25 cellular contexts compared by ENCODE assay signal in genomic region chr19:58123354-58123753, GRCh38. TPM values are rescaled to one million over a fixed set of nuclear protein-coding genes. Genes with fewer than 3 reads are reported as not detected.
DNase-seq lines count a peak whose midpoint lies in the region; ATAC-seq, FAIRE-seq and TF ChIP-seq lines count a peak whose summit lies in the region.
"Had no signal": no experiment of that assay in that cellular context is flagged by ENCODE, and none has a peak within 500 bp of the region (broad histone marks: within the 10 kb centered on the region; RNA-seq: fewer than 3 reads in every experiment).

No MANE protein-coding gene starts in this region.

- no TSS peak for BruUV-seq in GM12878 (replicated peaks; lab: Mats Ljungman, UMichigan)

- H3K4me3 ChIP-seq in liver (ENCODE audit: low read depth in 1 of 3, low read length in 3 of 3) (peak overlapping the region in 2 of 3 donors; percentile 37 to 48), right lobe of liver (no peak overlapping the region), Karpas-422 (ENCODE audit: low read length) (no peak overlapping the region), GM12878 (no peak overlapping the region), prostate gland (no peak overlapping the region)

- H3K27me3 ChIP-seq in liver (ENCODE audit: control insufficient read depth in 4 of 4, insufficient read depth in 4 of 4, low read length in 3 of 4) (no peaks in the 10 kb centered on the region), right lobe of liver (no peaks in the 10 kb centered on the region), Karpas-422 (ENCODE audit: low read length) (no peaks in the 10 kb centered on the region), GM12878 (replicated peaks in 1 of 2; ENCODE audit: control insufficient read depth in 2 of 2, insufficient read depth in 2 of 2, low read length in 1 of 2) (no peaks in the 10 kb centered on the region), prostate gland (replicated peaks; ENCODE audit: insufficient read depth) (no peaks in the 10 kb centered on the region)
- H3K27me3 ChIP-seq: BE2C had no signal

- no peak for TF ChIP-seq CTCF in liver (IDR thresholded peaks at IDR 0.05; ENCODE audit: low read depth, low read length, missing input control)
- no peak for TF ChIP-seq CTCF in right lobe of liver (IDR thresholded peaks at IDR 0.05)
- TF ChIP-seq CTCF in GM12878 (IDR thresholded peaks at IDR 0.05 in 2 of 3, conservative IDR thresholded peaks at IDR 0.05 in 1 of 3; ENCODE audit: control insufficient read depth in 2 of 3, extremely low read depth in 1 of 3, insufficient read depth in 1 of 3, low read depth in 3 of 3, low read length in 3 of 3): no peak
- no peak for TF ChIP-seq CTCF in prostate gland (IDR thresholded peaks at IDR 0.05)

- intact Hi-C loops in right lobe of liver (cut with DNase I) (no loop called here), GM12878 (cut with micrococcal nuclease; ENCODE audit: unreplicated experiment) (no loop called here), prostate gland (cut with DNase I) (no loop called here)

- POLR2A ChIA-PET in GM12878 (lab: Charles Lee): no interaction called here

- no peak for TF ChIP-seq EP300 in GM12878 (IDR thresholded peaks at IDR 0.05; ENCODE audit: borderline replicate concordance in 1 of 2, control insufficient read depth in 1 of 2, low read depth in 2 of 2, low read length in 2 of 2)

- H4K20me1 ChIP-seq in Karpas-422 (ENCODE audit: insufficient read depth, low read depth, low read length): no peaks in the 10 kb centered on the region
- no peaks in the 10 kb centered on the region for H4K20me1 ChIP-seq in GM12878 (ENCODE audit: control insufficient read depth, insufficient read depth)

- TF ChIP-seq RAD21 in liver (IDR thresholded peaks at IDR 0.05) (no peak), GM12878 (IDR thresholded peaks at IDR 0.05; ENCODE audit: insufficient read depth, low read depth, low read length) (no peak)

- H3K9me2 ChIP-seq in Karpas-422 (replicated peaks; ENCODE audit: insufficient read depth, low read length): no peaks in the 10 kb centered on the region

- H3K9ac ChIP-seq in liver (ENCODE audit: low read depth in 1 of 2, low read length in 2 of 2) (no peak overlapping the region), Karpas-422 (ENCODE audit: low read length) (no peak overlapping the region), GM12878 (ENCODE audit: control insufficient read depth, insufficient read depth, low read length) (no peak overlapping the region)

- H3K36me3 ChIP-seq in liver (ENCODE audit: control insufficient read depth in 4 of 4, insufficient read depth in 3 of 4, low read depth in 1 of 4, low read length in 3 of 4): peaks cover 0 to 15% (median 9%) of the 10 kb centered on the region in 4 donors
- H3K36me3 ChIP-seq in right lobe of liver: peaks cover 0 to 6% (median 1%) of the 10 kb centered on the region in 4 donors
- H3K36me3 ChIP-seq in Karpas-422 (ENCODE audit: insufficient read depth, low read length): peaks cover 10% of the 10 kb centered on the region
- H3K36me3 ChIP-seq in GM12878 (ENCODE audit: control insufficient read depth in 2 of 2, insufficient read depth in 2 of 2, low read length in 1 of 2): no peaks in the 10 kb centered on the region
- peaks cover 3 to 15% of the 10 kb centered on the region in 2 donors for H3K36me3 ChIP-seq in prostate gland

- H3K9me3 ChIP-seq in liver (ENCODE audit: control insufficient read depth in 4 of 4, low read length in 3 of 4) (peaks cover 64 to 88% (median 82%) of the 10 kb centered on the region in 4 donors), right lobe of liver (peaks cover 0 to 66% (median 26%) of the 10 kb centered on the region in 4 donors), Karpas-422 (ENCODE audit: low read length) (peaks cover 85% of the 10 kb centered on the region), GM12878 (replicated peaks; ENCODE audit: control insufficient read depth, insufficient read depth, low read length) (peaks cover 26% of the 10 kb centered on the region), prostate gland (peaks cover 8% of the 10 kb centered on the region)

- H3K4me2 ChIP-seq in Karpas-422 (ENCODE audit: low read depth, low read length, poor library complexity, severe bottlenecking) (no peak overlapping the region), GM12878 (ENCODE audit: control insufficient read depth, insufficient read depth) (no peak overlapping the region)

- H2AFZ ChIP-seq in Karpas-422 (ENCODE audit: low read length) (no peak overlapping the region), GM12878 (ENCODE audit: control insufficient read depth, low read depth, low read length) (no peak overlapping the region)

- WGBS in liver: 66% methylated on average over 5 of the region's 5 CpGs
- 14% methylated on average over 1 of the region's 5 CpGs for WGBS in right lobe of liver (ENCODE audit: insufficient coverage, low coverage, low lambda C conversion rate, missing lambda C conversion rate)
- WGBS in GM12878 (ENCODE audit: insufficient coverage, insufficient replicate concordance, low lambda C conversion rate, missing lambda C conversion rate): 26% methylated on average over 5 of the region's 5 CpGs
- WGBS in prostate gland: 56% methylated on average over 5 of the region's 5 CpGs

- no peak for FAIRE-seq in GM12878 (lab: Jason Lieb, UNC)
- no peak for FAIRE-seq in HTR-8/SVneo (lab: Jason Lieb, UNC)
- FAIRE-seq: GM12892, H54 had no signal

- CTCF ChIA-PET in GM12878 (lab: Yijun Ruan, JAX): no interaction called here

- no peak for DNase-seq in right lobe of liver
- DNase-seq in Karpas-422: peak; percentile 54
- DNase-seq in GM12878 (ENCODE audit: low read depth, low spot score): no peak
- DNase-seq in prostate gland (ENCODE audit: low spot score): no peak
- no peak for DNase-seq in HTR-8/SVneo (ENCODE audit: insufficient read length, low spot score)
- DNase-seq in A172 (ENCODE audit: low spot score): no peak
- DNase-seq: BE2C, Calu3, EL, GDM1, Kasumi-1, NCI-H1105 treated with DMSO at 0.1 percent for 48 hours, NCI-H146, NCI-H1930, NCI-H446, NCI-H526 treated with DMSO at 0.1 percent for 48 hours, SHP77, T-helper 1 cell had no signal

- H3K79me2 ChIP-seq in Karpas-422 (ENCODE audit: low read length) (no peaks in the 10 kb centered on the region), GM12878 (ENCODE audit: control insufficient read depth, insufficient read depth, low read length) (no peaks in the 10 kb centered on the region)

- ATAC-seq in right lobe of liver (no peak), GM12878 (no peak)
- ATAC-seq: Panc1 had no signal

- in situ Hi-C loops in GM12878 (cut with MboI): no loop called here

- SMC1A ChIA-PET in GM12878 (lab: Charles Lee; ENCODE audit: uncharacterized antibody, unreplicated experiment): no interaction called here

- RAD21 ChIA-PET in GM12878 (lab: Charles Lee; ENCODE audit: unreplicated experiment): no interaction called here

- no peaks in the 10 kb centered on the region for H3K4me1 ChIP-seq in liver (ENCODE audit: control insufficient read depth in 4 of 4, insufficient read depth in 4 of 4, low read length in 3 of 4)
- no peaks in the 10 kb centered on the region for H3K4me1 ChIP-seq in right lobe of liver
- H3K4me1 ChIP-seq in Karpas-422 (ENCODE audit: low read length): no peaks in the 10 kb centered on the region
- no peaks in the 10 kb centered on the region for H3K4me1 ChIP-seq in GM12878 (ENCODE audit: control insufficient read depth, insufficient read depth, low read length)
- no peaks in the 10 kb centered on the region for H3K4me1 ChIP-seq in prostate gland (replicated peaks)
- H3K4me1 ChIP-seq: BE2C had no signal

- TF ChIP-seq POLR2A in right lobe of liver (IDR thresholded peaks at IDR 0.05) (no peak), GM12878 (IDR thresholded peaks at IDR 0.05; ENCODE audit: low read depth, low read length) (no peak), prostate gland (IDR thresholded peaks at IDR 0.05) (no peak)

- no peak overlapping the region for H3K27ac ChIP-seq in liver (ENCODE audit: low read depth in 1 of 2, low read length in 2 of 2)
- H3K27ac ChIP-seq in right lobe of liver: no peak overlapping the region
- H3K27ac ChIP-seq in Karpas-422 (ENCODE audit: low read length): no peak overlapping the region
- no peak overlapping the region for H3K27ac ChIP-seq in GM12878 (ENCODE audit: control insufficient read depth, insufficient read depth)
- no peak overlapping the region for H3K27ac ChIP-seq in prostate gland
- H3K27ac ChIP-seq: HL-60, RWPE1 had no signal

RNA-seq across cellular contexts. Expression of gene ZSCAN18, which starts 25.3 kb away (rescaled TPM):
- 10 to 100 TPM; 13.1 to 21.7 TPM for total RNA-seq in liver
- polyA plus RNA-seq in liver: 10 to 100 TPM in 1 of 2 donors, 1 to 10 TPM in 1; 2.1 to 10.3 TPM
- 10 to 100 TPM in 4 of 6 experiments, 1 to 10 TPM in 2; 6.3 to 17.1 (median 10.7) TPM for total RNA-seq in right lobe of liver
- not detected in 2 replicates for total RNA-seq in Karpas-422 (2014; rRNA removed; shearing (Covaris generic); ENCODE audit: low replicate concordance)
- 3.2 and 3.7 TPM in 2 replicates for total RNA-seq in GM12878 (2013; cell fraction: nucleolus; rRNA removed)
- total RNA-seq in GM12878 (2014; rRNA removed): not detected in 2 replicates
- not detected in 2 replicates for total RNA-seq in GM12878 (2014; rRNA removed; fragmentation: Illumina TruSeq; extraction: Trizol)
- 0.29 and 0.64 TPM in 2 replicates for total RNA-seq in GM12878 (2021)
- polyA plus RNA-seq in GM12878 (2011; ENCODE audit: low read depth): 0.67 TPM
- 0.64 and 0.68 TPM in 2 replicates for polyA plus RNA-seq in GM12878 (2011; rRNA removed)
- 0.82 and 0.85 TPM in 2 replicates for polyA plus RNA-seq in GM12878 (2011; cell fraction: cytosol; rRNA removed)
- polyA plus RNA-seq in GM12878 (2011; cell fraction: nucleus; rRNA removed): 3.3 and 3.5 TPM in 2 replicates
- polyA plus RNA-seq in GM12878 (2012): 1.3 and 1.5 TPM in 2 replicates
- not detected in 2 replicates for polyA plus RNA-seq in GM12878 (2014; fragmentation: Illumina TruSeq; extraction: Trizol)
- not detected for polyA plus RNA-seq in GM12878 (2014; fragmentation: Nextera tagmentation; extraction: Ambion mirVana)
- not detected in 2 replicates for polyA plus RNA-seq in GM12878 (2014; rRNA removed)
- polyA plus RNA-seq in GM12878 (2016; fragmentation: Nextera tagmentation; extraction: Ambion mirVana): not detected
- polyA minus RNA-seq in GM12878 (2011; rRNA and poly(A)+ RNA removed): 0.41 and 0.51 TPM in 2 replicates
- not detected in 2 replicates for polyA minus RNA-seq in GM12878 (2011; cell fraction: cytosol; rRNA and poly(A)+ RNA removed)
- polyA minus RNA-seq in GM12878 (2011; cell fraction: nucleus; rRNA and poly(A)+ RNA removed): 1.6 and 2.7 TPM in 2 replicates
- total RNA-seq in prostate gland: 100 to 1,000 TPM; 108 to 146 TPM
- 2.9 and 5.5 TPM in 2 replicates for total RNA-seq in A172 (2014; rRNA removed; shearing (Covaris generic))
- total RNA-seq: MCF 10A had no signal

RNA-seq across cellular contexts. Expression of gene ZNF329, which starts 27.2 kb away (rescaled TPM):
- total RNA-seq in liver (1 to 10 TPM; 5.4 to 6.8 TPM), right lobe of liver (1 to 10 TPM; 2.0 to 7.2 (median 2.9) TPM), GM12878 (2014; rRNA removed) (0.62 and 0.76 TPM in 2 replicates), GM12878 (2014; rRNA removed; fragmentation: Illumina TruSeq; extraction: Trizol) (0.78 and 1.1 TPM in 2 replicates), GM12878 (2021) (0.43 and 0.56 TPM in 2 replicates), prostate gland (10 to 100 TPM; 14.7 to 18.4 TPM)
- polyA plus RNA-seq in liver (1 to 10 TPM; 1.2 to 2.2 TPM), GM12878 (2011; rRNA removed) (4.7 and 5.8 TPM in 2 replicates), GM12878 (2014; fragmentation: Illumina TruSeq; extraction: Trizol) (0.29 and 0.71 TPM in 2 replicates), GM12878 (2014; fragmentation: Nextera tagmentation; extraction: Ambion mirVana) (under 1 TPM in 1 of 2 experiments, not detected in 1; 0.11 TPM), GM12878 (2014; rRNA removed) (0.18 and 0.43 TPM in 2 replicates), GM12878 (2016; fragmentation: Nextera tagmentation; extraction: Ambion mirVana) (under 1 TPM; 0.28 to 0.42 TPM)
- total RNA-seq in Karpas-422 (2014; rRNA removed; shearing (Covaris generic); ENCODE audit: low replicate concordance): 7.8 and 9.1 TPM in 2 replicates
- 4.9 and 5.1 TPM in 2 replicates for total RNA-seq in GM12878 (2013; cell fraction: nucleolus; rRNA removed)
- 1.5 TPM for polyA plus RNA-seq in GM12878 (2011; ENCODE audit: low read depth)
- polyA plus RNA-seq in GM12878 (2011; cell fraction: cytosol; rRNA removed): 2.9 and 3.7 TPM in 2 replicates
- polyA plus RNA-seq in GM12878 (2011; cell fraction: nucleus; rRNA removed): 2.1 and 2.2 TPM in 2 replicates
- polyA plus RNA-seq in GM12878 (2012): 1.6 and 2.2 TPM in 2 replicates
- polyA minus RNA-seq in GM12878 (2011; rRNA and poly(A)+ RNA removed): 5.8 and 6.5 TPM in 2 replicates
- polyA minus RNA-seq in GM12878 (2011; cell fraction: cytosol; rRNA and poly(A)+ RNA removed): 2.7 and 4.1 TPM in 2 replicates
- 1.7 and 1.8 TPM in 2 replicates for polyA minus RNA-seq in GM12878 (2011; cell fraction: nucleus; rRNA and poly(A)+ RNA removed)
- 16.0 and 16.6 TPM in 2 replicates for total RNA-seq in A172 (2014; rRNA removed; shearing (Covaris generic))

RNA-seq across cellular contexts. Expression of gene ZNF274, which starts 59.5 kb away (rescaled TPM):
- total RNA-seq in liver: 10 to 100 TPM; 12.8 to 18.2 TPM
- 10 to 100 TPM in 1 of 2 donors, 1 to 10 TPM in 1; 5.7 to 10.9 TPM for polyA plus RNA-seq in liver
- 10 to 100 TPM; 12.7 to 18.5 (median 14.4) TPM for total RNA-seq in right lobe of liver
- total RNA-seq in Karpas-422 (2014; rRNA removed; shearing (Covaris generic); ENCODE audit: low replicate concordance): 14.1 and 27.9 TPM in 2 replicates
- 43.4 and 50.7 TPM in 2 replicates for total RNA-seq in GM12878 (2013; cell fraction: nucleolus; rRNA removed)
- 14.2 and 16.7 TPM in 2 replicates for total RNA-seq in GM12878 (2014; rRNA removed)
- 13.5 and 14.7 TPM in 2 replicates for total RNA-seq in GM12878 (2014; rRNA removed; fragmentation: Illumina TruSeq; extraction: Trizol)
- total RNA-seq in GM12878 (2021): 12.3 and 14.1 TPM in 2 replicates
- 12.1 TPM for polyA plus RNA-seq in GM12878 (2011; ENCODE audit: low read depth)
- 17.3 and 17.8 TPM in 2 replicates for polyA plus RNA-seq in GM12878 (2011; rRNA removed)
- polyA plus RNA-seq in GM12878 (2011; cell fraction: cytosol; rRNA removed): 15.6 and 17.2 TPM in 2 replicates
- polyA plus RNA-seq in GM12878 (2011; cell fraction: nucleus; rRNA removed): 31.9 and 32.4 TPM in 2 replicates
- 16.0 and 17.3 TPM in 2 replicates for polyA plus RNA-seq in GM12878 (2012)
- polyA plus RNA-seq in GM12878 (2014; fragmentation: Illumina TruSeq; extraction: Trizol): 12.3 and 14.9 TPM in 2 replicates
- polyA plus RNA-seq in GM12878 (2014; fragmentation: Nextera tagmentation; extraction: Ambion mirVana): 1 to 10 TPM; 2.7 to 3.3 TPM
- polyA plus RNA-seq in GM12878 (2014; rRNA removed): 12.8 and 14.5 TPM in 2 replicates
- 10 to 100 TPM; 14.4 to 17.6 TPM for polyA plus RNA-seq in GM12878 (2016; fragmentation: Nextera tagmentation; extraction: Ambion mirVana)
- 19.8 and 29.6 TPM in 2 replicates for polyA minus RNA-seq in GM12878 (2011; rRNA and poly(A)+ RNA removed)
- polyA minus RNA-seq in GM12878 (2011; cell fraction: cytosol; rRNA and poly(A)+ RNA removed): 5.3 and 7.6 TPM in 2 replicates
- polyA minus RNA-seq in GM12878 (2011; cell fraction: nucleus; rRNA and poly(A)+ RNA removed): 16.9 and 20.6 TPM in 2 replicates
- 10 to 100 TPM; 34.5 to 34.7 TPM for total RNA-seq in prostate gland
- 23.5 and 26.9 TPM in 2 replicates for total RNA-seq in A172 (2014; rRNA removed; shearing (Covaris generic))

Comparison
In these comparisons a context has a peak if more than half of its experiments do, and no peak if none do; other contexts are left out.
1. H3K4me3 ChIP-seq: peak in liver (2 of 3); none in right lobe of liver (0 of 3), Karpas-422 (single experiment), GM12878 (single experiment) and prostate gland (0 of 2).
2. RNA of gene ZSCAN18, which starts 25.3 kb away (total RNA-seq): 108 to 146 TPM in prostate gland; 13.1 to 21.7 TPM in liver, 6.3 to 17.1 TPM in right lobe of liver, 2.9 to 5.5 TPM in A172, not detected in Karpas-422 and 0.29 to 3.7 TPM in GM12878; every median in the first group is over 4 times any median in the second.